ENCODE assay signal across 19 cellular contexts in the genomic region with DNA sequence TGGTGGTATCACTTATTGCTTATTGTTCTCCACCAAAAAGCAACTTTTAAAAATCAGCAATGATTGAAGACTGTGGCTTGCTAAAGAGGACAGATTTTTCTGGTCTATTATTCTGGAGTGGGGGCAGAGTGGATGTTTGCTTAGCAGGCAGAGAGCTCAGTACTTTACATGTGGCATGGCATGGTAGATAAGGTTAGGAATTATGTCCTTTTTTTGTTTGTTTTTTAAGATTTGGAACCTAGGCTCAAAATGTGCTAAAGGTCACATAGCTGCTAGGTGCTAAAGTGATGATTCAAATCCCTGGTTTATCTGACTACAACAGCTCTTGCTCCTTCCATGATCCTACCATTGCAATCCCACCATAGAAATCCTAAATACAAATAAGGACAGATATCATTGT.
"Had no signal": no experiment of that assay in that cellular context is flagged by ENCODE, and none has a peak within 500 bp of the region (broad histone marks: within the 10 kb centered on the region; RNA-seq: fewer than 3 reads in every experiment).

No MANE protein-coding gene starts in this region.

- H3K27ac ChIP-seq: dorsolateral prefrontal cortex, neutrophil, thoracic aorta had no signal

- H3K9me3 ChIP-seq: neutrophil, thoracic aorta had no signal

- ATAC-seq: activated CD8-positive, alpha-beta T cell treated with anti-CD3 and anti-CD28 coated beads, Interleukin-2, amount 10 ng/mL, durations not matched to agents 7 days and 5 days; natural killer cell; stimulated activated naive B cell treated with anti-CD40 and anti-IgM and Interleukin-4, amounts not matched to agents 10 μg/mL and 1 μg/mL and 100 μg/mL, for 72 hours had no signal

- H3K36me3 ChIP-seq: neutrophil, thoracic aorta had no signal

- H3K36me3 Mint-ChIP-seq: natural killer cell; stimulated activated naive B cell treated with anti-CD40 and anti-IgM and Interleukin-4, amounts not matched to agents 10 μg/mL and 1 μg/mL and 100 μg/mL, for 72 hours had no signal

- DNase-seq: activated CD4-positive, alpha-beta T cell treated with anti-CD3 and anti-CD28 coated beads, Interleukin-2, amount 10 ng/mL, durations not matched to agents 24 days and 14 days; activated CD8-positive, alpha-beta T cell treated with anti-CD3 and anti-CD28 coated beads, Interleukin-2, amount 10 ng/mL, durations not matched to agents 7 days and 5 days; activated naive CD4-positive, alpha-beta T cell treated with Interleukin-2 at 50 U/mL for 16 hours; activated T-cell treated with anti-CD3 and anti-CD28 coated beads, Interleukin-2, amount 50 U/mL, for 24 hours; caudate nucleus; dorsolateral prefrontal cortex; erythroblast; kidney; natural killer cell; posterior cingulate gyrus; retina; stimulated activated naive B cell treated with anti-CD40 and anti-IgM and Interleukin-4, amounts not matched to agents 10 μg/mL and 1 μg/mL and 100 μg/mL, for 72 hours; T-helper 1 cell; T-helper 9 cell had no signal

- H3K4me1 Mint-ChIP-seq: activated CD4-positive, alpha-beta T cell treated with anti-CD3 and anti-CD28 coated beads, Interleukin-2, amount 10 ng/mL, durations not matched to agents 24 days and 14 days; natural killer cell; stimulated activated naive B cell treated with anti-CD40 and anti-IgM and Interleukin-4, amounts not matched to agents 10 μg/mL and 1 μg/mL and 100 μg/mL, for 72 hours had no signal

- H3K9me3 Mint-ChIP-seq: activated T-cell treated with anti-CD3 and anti-CD28 coated beads, Interleukin-2, amount 50 U/mL, for 24 hours had no signal

- FAIRE-seq: frontal cortex, kidney had no signal

- H3K27me3 ChIP-seq: neutrophil had no signal

- H3K4me3 Mint-ChIP-seq: activated CD4-positive, alpha-beta T cell treated with anti-CD3 and anti-CD28 coated beads, Interleukin-2, amount 10 ng/mL, durations not matched to agents 24 days and 14 days; activated CD8-positive, alpha-beta T cell treated with anti-CD3 and anti-CD28 coated beads, Interleukin-2, amount 10 ng/mL, durations not matched to agents 7 days and 5 days; activated T-cell treated with anti-CD3 and anti-CD28 coated beads, Interleukin-2, amount 50 U/mL, for 24 hours; brain; natural killer cell; stimulated activated naive B cell treated with anti-CD40 and anti-IgM and Interleukin-4, amounts not matched to agents 10 μg/mL and 1 μg/mL and 100 μg/mL, for 72 hours had no signal

- H3K27ac Mint-ChIP-seq: activated CD4-positive, alpha-beta T cell treated with anti-CD3 and anti-CD28 coated beads, Interleukin-2, amount 10 ng/mL, durations not matched to agents 24 days and 14 days; activated CD8-positive, alpha-beta T cell treated with anti-CD3 and anti-CD28 coated beads, Interleukin-2, amount 10 ng/mL, durations not matched to agents 7 days and 5 days; activated T-cell treated with anti-CD3 and anti-CD28 coated beads, Interleukin-2, amount 50 U/mL, for 24 hours; activated T-helper 2 cell treated with anti-CD3 and anti-CD28 coated beads, Interferon-gamma antibody, Interleukin-2, Interleukin-4, amounts not matched to agents 10 μg/mL and 5 μg/mL and 100 μg/mL, durations not matched to agents 14 hours and 24 hours and 36 hours; natural killer cell; stimulated activated naive B cell treated with anti-CD40 and anti-IgM and Interleukin-4, amounts not matched to agents 10 μg/mL and 1 μg/mL and 100 μg/mL, for 72 hours had no signal

- H3K4me3 ChIP-seq: dorsolateral prefrontal cortex, thoracic aorta had no signal

- H3K27me3 Mint-ChIP-seq: activated CD4-positive, alpha-beta T cell treated with anti-CD3 and anti-CD28 coated beads, Interleukin-2, amount 10 ng/mL, durations not matched to agents 24 days and 14 days; activated T-cell treated with anti-CD3 and anti-CD28 coated beads, Interleukin-2, amount 50 U/mL, for 24 hours; stimulated activated naive B cell treated with anti-CD40 and anti-IgM and Interleukin-4, amounts not matched to agents 10 μg/mL and 1 μg/mL and 100 μg/mL, for 72 hours had no signal
